Comparison of ENCODE assay signal across 9 cellular contexts in the genomic region with DNA sequence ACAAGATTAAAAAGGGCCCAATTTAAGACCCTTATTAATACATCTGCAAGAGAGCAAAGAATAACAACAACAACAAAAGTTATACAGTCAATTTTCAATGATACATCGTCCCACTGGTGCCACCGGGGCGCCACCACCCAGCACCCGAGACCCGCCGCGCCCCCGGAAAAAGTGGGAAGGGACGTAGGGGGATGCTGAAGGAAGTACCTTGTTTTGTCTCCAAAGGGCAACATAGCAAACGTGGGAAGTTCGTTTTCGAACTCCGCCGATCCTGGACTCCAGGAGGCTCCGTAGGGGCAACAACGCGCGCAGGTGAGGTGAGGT. TPM values are rescaled to one million over a fixed set of nuclear protein-coding genes. Genes with fewer than 3 reads are reported as not detected.
DNase-seq lines count a peak whose midpoint lies in the region; ATAC-seq, FAIRE-seq and TF ChIP-seq lines count a peak whose summit lies in the region.
"Had no signal": no experiment of that assay in that cellular context is flagged by ENCODE, and none has a peak within 500 bp of the region (broad histone marks: within the 10 kb centered on the region; RNA-seq: fewer than 3 reads in every experiment).

No MANE protein-coding gene starts in this region.

- peak overlapping the region; percentile 81 for H3K4me3 Mint-ChIP-seq in activated CD4-positive, alpha-beta T cell treated with anti-CD3 and anti-CD28 coated beads, Interleukin-2, amount 10 ng/mL, durations not matched to agents 24 days and 14 days

- TF ChIP-seq POLR2A in suprapubic skin (IDR thresholded peaks at IDR 0.05), result no peak

- FAIRE-seq in kidney (lab: Jason Lieb, UNC) (no peak), GM19239 (lab: Jason Lieb, UNC) (no peak)
- FAIRE-seq: colon had no signal

- no peak overlapping the region for H3K27ac Mint-ChIP-seq in activated CD4-positive, alpha-beta T cell treated with anti-CD3 and anti-CD28 coated beads, Interleukin-2, amount 10 ng/mL, durations not matched to agents 24 days and 14 days
- no peak overlapping the region for H3K27ac Mint-ChIP-seq in activated naive CD4-positive, alpha-beta T cell treated with anti-CD3 and anti-CD28 coated beads, Interleukin-2, amount 50 U/mL, for 72 hours

- no peaks in the 10 kb centered on the region for H3K36me3 ChIP-seq in kidney (ENCODE audit: control insufficient read depth in 1 of 2, insufficient read depth in 2 of 2, low read length in 2 of 2)
- H3K36me3 ChIP-seq in suprapubic skin, result no peaks in the 10 kb centered on the region

- H3K9ac ChIP-seq in kidney (ENCODE audit: low read length in 2 of 2), result peak overlapping the region; percentile 43 to 82

- H3K9me3 ChIP-seq in kidney (ENCODE audit: control insufficient read depth in 1 of 2, low read length in 2 of 2) (no peaks in the 10 kb centered on the region), suprapubic skin (no peaks in the 10 kb centered on the region)

- H3K4me1 ChIP-seq in kidney (ENCODE audit: control insufficient read depth in 1 of 2, insufficient read depth in 1 of 2, low read depth in 1 of 2, low read length in 2 of 2), result peaks cover 0 to 5% of the 10 kb centered on the region in 2 donors
- H3K4me1 ChIP-seq in suprapubic skin, result peaks cover 25% of the 10 kb centered on the region

- DNase-seq in activated CD4-positive, alpha-beta T cell treated with anti-CD3 and anti-CD28 coated beads, Interleukin-2, amount 10 ng/mL, durations not matched to agents 24 days and 14 days, result no peak
- DNase-seq in activated CD4-positive, alpha-beta T cell treated with anti-CD3 and anti-CD28 coated beads for 1 hour, result no peak
- no peak for DNase-seq in activated naive CD4-positive, alpha-beta T cell treated with anti-CD3 and anti-CD28 coated beads, Interleukin-2, amount 50 U/mL, for 72 hours (ENCODE audit: low spot score in 2 of 2)
- DNase-seq in kidney (no peak), suprapubic skin (ENCODE audit: low spot score in 2 of 2) (no peak), GM19239 (ENCODE audit: insufficient read length, low spot score) (no peak), cerebellar nuclear complex (lab: John Stamatoyannopoulos, UW) (no peak)

- 1% methylated on average over 18 of the region's 18 CpGs for WGBS in suprapubic skin

- peak; percentile 1 to 5 for ATAC-seq in activated naive CD4-positive, alpha-beta T cell treated with anti-CD3 and anti-CD28 coated beads, Interleukin-2, amount 50 U/mL, for 72 hours
- ATAC-seq in HG02981 (IDR thresholded peaks at IDR 0.05; ENCODE audit: unreplicated experiment), result no peak

- H3K27ac ChIP-seq in kidney (ENCODE audit: low read depth in 2 of 2, low read length in 2 of 2) (peak overlapping the region in 1 of 2 donors; percentile 81), suprapubic skin (peak overlapping the region; percentile 71)

- H3K27me3 Mint-ChIP-seq in activated CD4-positive, alpha-beta T cell treated with anti-CD3 and anti-CD28 coated beads, Interleukin-2, amount 10 ng/mL, durations not matched to agents 24 days and 14 days, result peaks cover 56% of the 10 kb centered on the region

- H3K36me3 Mint-ChIP-seq in activated CD4-positive, alpha-beta T cell treated with anti-CD3 and anti-CD28 coated beads, Interleukin-2, amount 10 ng/mL, durations not matched to agents 24 days and 14 days (ENCODE audit: low read depth), result no peaks in the 10 kb centered on the region
- H3K36me3 Mint-ChIP-seq in activated naive CD4-positive, alpha-beta T cell treated with anti-CD3 and anti-CD28 coated beads, Interleukin-2, amount 50 U/mL, for 72 hours, result peaks cover 0 to 4% of the 10 kb centered on the region in 2 donors

- TF ChIP-seq EP300 in suprapubic skin (IDR thresholded peaks at IDR 0.05), result no peak

- peaks cover 20% of the 10 kb centered on the region for H3K4me1 Mint-ChIP-seq in activated CD4-positive, alpha-beta T cell treated with anti-CD3 and anti-CD28 coated beads, Interleukin-2, amount 10 ng/mL, durations not matched to agents 24 days and 14 days

- TF ChIP-seq CTCF in kidney (IDR thresholded peaks at IDR 0.05; ENCODE audit: borderline replicate concordance, extremely low read depth, insufficient read depth), result no peak
- TF ChIP-seq CTCF in suprapubic skin (IDR thresholded peaks at IDR 0.05), result no peak

- intact Hi-C loops in activated CD4-positive, alpha-beta T cell treated with anti-CD3 and anti-CD28 coated beads, Interleukin-2, amount 10 ng/mL, durations not matched to agents 24 days and 14 days (cut with micrococcal nuclease), result loop anchor here (2.0 to 10.0 kb wide), 3 partner anchors 70 to 172 kb away; no protein-coding TSS in a partner anchor
- intact Hi-C loops in kidney (cut with DNase I), result loop anchor here (5.0 to 10.0 kb wide), 2 partner anchors 312 to 425 kb away; no protein-coding TSS in a partner anchor

- no peaks in the 10 kb centered on the region for H3K9me3 Mint-ChIP-seq in activated CD4-positive, alpha-beta T cell treated with anti-CD3 and anti-CD28 coated beads, Interleukin-2, amount 10 ng/mL, durations not matched to agents 24 days and 14 days
- H3K9me3 Mint-ChIP-seq in activated naive CD4-positive, alpha-beta T cell treated with anti-CD3 and anti-CD28 coated beads, Interleukin-2, amount 50 U/mL, for 72 hours, result no peaks in the 10 kb centered on the region

- peaks cover 7% of the 10 kb centered on the region for H3K27me3 ChIP-seq in suprapubic skin

- H3K4me3 ChIP-seq in kidney (ENCODE audit: low read length in 2 of 2) (peak overlapping the region; percentile 85 to 87), suprapubic skin (peak overlapping the region; percentile 75)

RNA-seq across cellular contexts. Expression of gene PDE5A, which starts 1.7 kb away (rescaled TPM):
- 0.09 TPM in 1 of 2 replicates, not detected in the other for total RNA-seq in activated CD4-positive, alpha-beta T cell treated with anti-CD3 and anti-CD28 coated beads, Interleukin-2, amount 10 ng/mL, durations not matched to agents 24 days and 14 days
- under 1 TPM; 0.66 to 0.80 TPM for total RNA-seq in activated naive CD4-positive, alpha-beta T cell treated with anti-CD3 and anti-CD28 coated beads, Interleukin-2, amount 50 U/mL, for 72 hours
- total RNA-seq in kidney (29.4 TPM), suprapubic skin (10 to 100 TPM in 2 of 4 donors, 1 to 10 TPM in 2; 6.4 to 20.0 (median 9.8) TPM)
- 3.9 TPM for polyA plus RNA-seq in kidney (ENCODE audit: insufficient read depth, low read depth, low replicate concordance)
